Comparison of ENCODE assay signal across 1 cellular context in genomic region chr10:94757916-94758315, GRCh38.
A peak's percentile ranks its signal among the peaks of the same experiment; 100 is the strongest.
TF ChIP-seq lines count a peak whose summit lies in the region.

No MANE protein-coding gene starts in this region.

TF ChIP-seq in WTC11, 78 proteins besides CTCF, POLR2A, EP300 and RAD21:
- TF ChIP-seq ESRRA (CRISPR knock-in tag; IDR thresholded peaks at IDR 0.05; ENCODE audit: borderline replicate concordance): no peak
- TF ChIP-seq PRRX2 (CRISPR knock-in tag; IDR thresholded peaks at IDR 0.05): no peak
- TF ChIP-seq FOXK1 (CRISPR knock-in tag; IDR thresholded peaks at IDR 0.05): 0 out of 2 replicates have a peak, but pooled peaks have one; percentile 28
- TF ChIP-seq OVOL2 (CRISPR knock-in tag; IDR thresholded peaks at IDR 0.05; ENCODE audit: borderline replicate concordance): no peak
- TF ChIP-seq ZNF671 (CRISPR knock-in tag; IDR thresholded peaks at IDR 0.05): no peak
- no peak for TF ChIP-seq ZNF263 (CRISPR knock-in tag; IDR thresholded peaks at IDR 0.05; ENCODE audit: low read depth)
- TF ChIP-seq JAZF1 (CRISPR knock-in tag; IDR thresholded peaks at IDR 0.05): no peak
- TF ChIP-seq ZNF281 (CRISPR knock-in tag; IDR thresholded peaks at IDR 0.05): 0 out of 2 replicates have a peak, but pooled peaks have one; percentile 31
- no peak for TF ChIP-seq ZBTB43 (CRISPR knock-in tag; IDR thresholded peaks at IDR 0.05)
- TF ChIP-seq AR (CRISPR knock-in tag; IDR thresholded peaks at IDR 0.05): no peak
- TF ChIP-seq TEAD4 (CRISPR knock-in tag; IDR thresholded peaks at IDR 0.05): no peak
- no peak for TF ChIP-seq ZNF396 (CRISPR knock-in tag; IDR thresholded peaks at IDR 0.05; ENCODE audit: borderline replicate concordance)
TF ChIP-seq in WTC11: peak in this region for 2.
